Comparison of ENCODE assay signal across 18 cellular contexts in genomic region chr10:126009590-126009989, GRCh38.
A peak's percentile ranks its signal among the peaks of the same experiment; 100 is the strongest.
DNase-seq lines count a peak whose midpoint lies in the region; ATAC-seq, FAIRE-seq and TF ChIP-seq lines count a peak whose summit lies in the region.
"Had no signal": no experiment of that assay in that cellular context is flagged by ENCODE, and none has a peak within 500 bp of the region (broad histone marks: within the 10 kb centered on the region; RNA-seq: fewer than 3 reads in every experiment).

No MANE protein-coding gene starts in this region.

- H3K9ac ChIP-seq in BLaER1: no peak overlapping the region
- no peak overlapping the region for H3K9ac ChIP-seq in neural progenitor cell

- no peaks in the 10 kb centered on the region for H4K20me1 ChIP-seq in BLaER1
- H4K20me1 ChIP-seq in neural progenitor cell (ENCODE audit: low read depth): no peaks in the 10 kb centered on the region

- no peak overlapping the region for H3K4me3 ChIP-seq in BLaER1
- H3K4me3 ChIP-seq in bronchial epithelial cell (ENCODE audit: low read depth, low read length): no peak overlapping the region
- H3K4me3 ChIP-seq in neural progenitor cell: no peak overlapping the region
- no peak overlapping the region for H3K4me3 ChIP-seq in body of pancreas
- H3K4me3 ChIP-seq: GM12878, GM23338 had no signal

- H3K4me1 ChIP-seq in BLaER1 (peaks cover 43% of the 10 kb centered on the region), neural progenitor cell (peaks cover 21% of the 10 kb centered on the region), body of pancreas (no peaks in the 10 kb centered on the region)

- intact Hi-C loops in body of pancreas (cut with DNase I): no loop called here

- ATAC-seq in body of pancreas: no peak
- ATAC-seq: GM12878, GM23338 had no signal

- no peak overlapping the region for H3K27ac Mint-ChIP-seq in neural progenitor cell
- H3K27ac Mint-ChIP-seq: CD4-positive, alpha-beta memory T cell; GM23338 had no signal

- 94 to 96% methylated on average over 8 of the region's 8 CpGs for WGBS in body of pancreas, 2 donors

- no peaks in the 10 kb centered on the region for H3K9me3 Mint-ChIP-seq in neural progenitor cell
- H3K9me3 Mint-ChIP-seq: CD4-positive, alpha-beta memory T cell; GM23338 had no signal

- peak overlapping the region; percentile 3 for H2AFZ ChIP-seq in neural progenitor cell (replicated peaks)

- H3K9me3 ChIP-seq in BLaER1 (no peaks in the 10 kb centered on the region), neural progenitor cell (ENCODE audit: low read depth) (no peaks in the 10 kb centered on the region), body of pancreas (no peaks in the 10 kb centered on the region)

- TF ChIP-seq CTCF in bronchial epithelial cell (IDR thresholded peaks at IDR 0.05; ENCODE audit: insufficient read depth, low read length, severe bottlenecking): no peak
- TF ChIP-seq CTCF in neural progenitor cell (IDR thresholded peaks at IDR 0.05): no peak
- no peak for TF ChIP-seq CTCF in body of pancreas (IDR thresholded peaks at IDR 0.05)

- no peaks in the 10 kb centered on the region for H3F3A ChIP-seq in neural progenitor cell (ENCODE audit: low read depth)

- peaks cover 2% of the 10 kb centered on the region for H3K27me3 Mint-ChIP-seq in neural progenitor cell (ENCODE audit: insufficient read depth, low read depth)

- DNase-seq in bronchial epithelial cell (ENCODE audit: low read depth) (no peak), mesenteric fat pad (ENCODE audit: low spot score) (peak; percentile 65), neural progenitor cell (ENCODE audit: low spot score) (no peak), HUDEP-2 (lab: John Stamatoyannopoulos, UW; ENCODE audit: unreplicated experiment in 76 of 76) (no peak), amygdala (lab: John Stamatoyannopoulos, UW) (no peak), MV-4-11 (lab: John Stamatoyannopoulos, UW) (no peak), body of pancreas (no peak)
- DNase-seq: 8988T; AML-193; C1 segment of cervical spinal cord; CD4-positive, alpha-beta memory T cell; DMS79; H7; IMR-90 had no signal

- H3K27me3 ChIP-seq in BLaER1: no peaks in the 10 kb centered on the region
- no peaks in the 10 kb centered on the region for H3K27me3 ChIP-seq in bronchial epithelial cell (ENCODE audit: control insufficient read depth, insufficient read depth, low read length)
- H3K27me3 ChIP-seq in neural progenitor cell: no peaks in the 10 kb centered on the region
- no peaks in the 10 kb centered on the region for H3K27me3 ChIP-seq in body of pancreas

- peaks cover 27% of the 10 kb centered on the region for H3K4me1 Mint-ChIP-seq in neural progenitor cell

- H3K4me2 ChIP-seq in BLaER1 (peak overlapping the region; percentile 63), neural progenitor cell (no peak overlapping the region)
- H3K4me2 ChIP-seq: GM23338 had no signal

- H3K79me2 ChIP-seq in neural progenitor cell (ENCODE audit: low read depth): no peaks in the 10 kb centered on the region

- H3K4me3 Mint-ChIP-seq in neural progenitor cell: no peak overlapping the region
- H3K4me3 Mint-ChIP-seq: CD4-positive, alpha-beta memory T cell; GM23338 had no signal

- H3K36me3 ChIP-seq in BLaER1 (no peaks in the 10 kb centered on the region), bronchial epithelial cell (ENCODE audit: control insufficient read depth, insufficient read depth, low read length) (no peaks in the 10 kb centered on the region), neural progenitor cell (no peaks in the 10 kb centered on the region), body of pancreas (replicated peaks in 1 of 2; ENCODE audit: insufficient read depth in 1 of 2, low read depth in 2 of 2) (no peaks in the 10 kb centered on the region)

- H3K36me3 Mint-ChIP-seq in neural progenitor cell: peaks cover 17% of the 10 kb centered on the region
- H3K36me3 Mint-ChIP-seq: CD4-positive, alpha-beta memory T cell had no signal

- no peak overlapping the region for H3K27ac ChIP-seq in BLaER1
- no peak overlapping the region for H3K27ac ChIP-seq in neural progenitor cell
- no peak overlapping the region for H3K27ac ChIP-seq in body of pancreas

- peak; percentile 36 for FAIRE-seq in bronchial epithelial cell (lab: Jason Lieb, UNC)
- FAIRE-seq: GM12878, GM18507 had no signal

- TF ChIP-seq POLR2A in body of pancreas (IDR thresholded peaks at IDR 0.05): no peak
